ENCODE assay signal across 13 cellular contexts in genomic region chr7:70417061-70417655, GRCh38.
DNase-seq lines count a peak whose midpoint lies in the region; ATAC-seq and TF ChIP-seq lines count a peak whose summit lies in the region.
"Had no signal": no experiment of that assay in that cellular context is flagged by ENCODE, and none has a peak within 500 bp of the region (broad histone marks: within the 10 kb centered on the region; RNA-seq: fewer than 3 reads in every experiment).

No MANE protein-coding gene starts in this region.

- TF ChIP-seq CTCF in neural crest cell (conservative IDR thresholded peaks at IDR 0.05) (no peak), lower lobe of right lung (IDR thresholded peaks at IDR 0.05) (no peak)

- H3K36me3 Mint-ChIP-seq in neural crest cell (ENCODE audit: low read depth) = no peaks in the 10 kb centered on the region

- H3K9me3 Mint-ChIP-seq in neural crest cell = no peaks in the 10 kb centered on the region

- peak; percentile 76 for DNase-seq in D341Med (ENCODE audit: low spot score)
- DNase-seq in NCI-H1694 treated with DMSO at 0.1 percent for 48 hours (lab: John Stamatoyannopoulos, UW) = peak; percentile 98
- peak; percentile 98 for DNase-seq in cerebellar cortex (ENCODE audit: low spot score)
- no peak for DNase-seq in neural crest cell (ENCODE audit: low read depth, low spot score)
- no peak for DNase-seq in lower lobe of right lung
- no peak for DNase-seq in dedifferentiated amniotic fluid mesenchymal stem cell (ENCODE audit: extremely low spot score)
- DNase-seq in activated CD4-positive, alpha-beta T cell treated with anti-CD3 and anti-CD28 coated beads, Interleukin-2, amount 50 U/mL, for 48 hours = no peak
- DNase-seq: activated CD4-positive, alpha-beta T cell treated with anti-CD3 and anti-CD28 coated beads for 36 hours; activated effector memory CD4-positive, alpha-beta T cell treated with Interleukin-2 at 50 U/mL for 16 hours; OCI-M1 had no signal

- intact Hi-C loops in lower lobe of right lung (cut with DNase I) = no loop called here

- H3K9me3 ChIP-seq in lower lobe of right lung = no peaks in the 10 kb centered on the region
- H3K9me3 ChIP-seq: thoracic aorta had no signal

- H3K27ac Mint-ChIP-seq in neural crest cell (ENCODE audit: unreplicated experiment) = peak overlapping the region; percentile 48
- H3K27ac Mint-ChIP-seq: activated CD4-positive, alpha-beta T cell treated with anti-CD3 and anti-CD28 coated beads for 36 hours had no signal

- no peak overlapping the region for H3K4me3 ChIP-seq in lower lobe of right lung
- H3K4me3 ChIP-seq: skin epidermis, thoracic aorta had no signal

- no peak overlapping the region for H3K4me3 Mint-ChIP-seq in neural crest cell
- H3K4me3 Mint-ChIP-seq: activated CD4-positive, alpha-beta T cell treated with anti-CD3 and anti-CD28 coated beads for 36 hours had no signal

- no peaks in the 10 kb centered on the region for H3K36me3 ChIP-seq in lower lobe of right lung
- H3K36me3 ChIP-seq: thoracic aorta had no signal

- H3K4me1 ChIP-seq in lower lobe of right lung = no peaks in the 10 kb centered on the region

- no peak for ATAC-seq in lower lobe of right lung
- no peak for ATAC-seq in GM18870 (IDR thresholded peaks at IDR 0.05; ENCODE audit: unreplicated experiment)
- ATAC-seq: activated CD4-positive, alpha-beta T cell treated with anti-CD3 and anti-CD28 coated beads for 36 hours had no signal

- H3K27me3 Mint-ChIP-seq in neural crest cell (ENCODE audit: low read depth) = no peaks in the 10 kb centered on the region
- H3K27me3 Mint-ChIP-seq: activated CD4-positive, alpha-beta T cell treated with anti-CD3 and anti-CD28 coated beads for 36 hours had no signal

- H3K27me3 ChIP-seq in lower lobe of right lung (ENCODE audit: low read depth) = no peaks in the 10 kb centered on the region

- peaks cover 47% of the 10 kb centered on the region for H3K4me1 Mint-ChIP-seq in neural crest cell
- H3K4me1 Mint-ChIP-seq: activated CD4-positive, alpha-beta T cell treated with anti-CD3 and anti-CD28 coated beads for 36 hours had no signal

- H3K27ac ChIP-seq in lower lobe of right lung = no peak overlapping the region
- H3K27ac ChIP-seq: skin epidermis, thoracic aorta had no signal

Comparison
In these comparisons a context has a peak if more than half of its experiments do, and no peak if none do; other contexts are left out.
1. DNase-seq: peak in D341Med (single experiment), NCI-H1694 treated with DMSO at 0.1 percent for 48 hours (single experiment) and cerebellar cortex (single experiment); none in neural crest cell (single experiment), lower lobe of right lung (single experiment), dedifferentiated amniotic fluid mesenchymal stem cell (single experiment) and activated CD4-positive, alpha-beta T cell treated with anti-CD3 and anti-CD28 coated beads, Interleukin-2, amount 50 U/mL, for 48 hours (0 of 2).